23 cellular contexts compared by ENCODE assay signal in genomic region chr10:112467541-112468075, GRCh38.
"Had no signal": no experiment of that assay in that cellular context is flagged by ENCODE, and none has a peak within 500 bp of the region (broad histone marks: within the 10 kb centered on the region; RNA-seq: fewer than 3 reads in every experiment).

No MANE protein-coding gene starts in this region.

- H3K9me3 ChIP-seq: body of pancreas, left ventricle myocardium inferior, spleen, thoracic aorta had no signal

- H3K4me3 ChIP-seq: body of pancreas, cardiac muscle cell, left ventricle myocardium inferior, spleen, thoracic aorta had no signal

- DNase-seq: activated B cell treated with CpG ODN at 0.5 μM for 24 hours; activated CD4-positive, alpha-beta T cell treated with anti-CD3 and anti-CD28 coated beads for 36 hours; activated CD4-positive, alpha-beta T cell treated with anti-CD3 and anti-CD28 coated beads, Interleukin-2, amount 50 U/mL, for 4 hours; activated CD8-positive, alpha-beta memory T cell treated with anti-CD3 and anti-CD28 coated beads for 24 hours; activated CD8-positive, alpha-beta memory T cell treated with anti-CD3 and anti-CD28 coated beads, Interleukin-2, amount 50 U/mL, for 4 hours; activated naive CD4-positive, alpha-beta T cell treated with anti-CD3 and anti-CD28 coated beads for 36 hours; activated naive CD8-positive, alpha-beta T cell treated with anti-CD3 and anti-CD28 coated beads, Interleukin-2, amount 10 ng/mL, durations not matched to agents 7 days and 5 days; activated T-cell treated with anti-CD3 and anti-CD28 coated beads, Interleukin-2, amount 50 U/mL, for 24 hours; amygdala; body of pancreas; dermis blood vessel endothelial cell; effector CD8-positive, alpha-beta T cell; foreskin melanocyte; left ventricle myocardium inferior; mammary epithelial cell; midbrain; retina; spleen; stimulated activated CD4-positive, alpha-beta T cell treated with anti-CD3 and anti-CD28 coated beads, Interleukin-4, amount 100 ng/mL, for 1 hour; stimulated activated naive CD4-positive, alpha-beta T cell treated with Interleukin-2 at 50 U/mL for 16 hours; T1000 had no signal

- H3K27ac ChIP-seq: body of pancreas, cardiac muscle cell, left ventricle myocardium inferior, spleen, thoracic aorta had no signal
